Comparison of ENCODE assay signal across 8 cellular contexts in genomic region chr11:34105079-34105956, GRCh38. TPM values are rescaled to one million over a fixed set of nuclear protein-coding genes. Genes with fewer than 3 reads are reported as not detected.
DNase-seq lines count a peak whose midpoint lies in the region; ATAC-seq and TF ChIP-seq lines count a peak whose summit lies in the region.

NAT10 (plus strand) TSS chr11:34105629; CDS start chr11:34108226, 2,597 bp downstream.

- H3K36me3 ChIP-seq in SK-N-SH (replicated peaks in 1 of 2; ENCODE audit: control insufficient read depth in 1 of 2, insufficient read depth in 2 of 2, low read length in 1 of 2) (peaks cover 48 to 49% of the 10 kb centered on the region in 2 experiments), suprapubic skin (peaks cover 41% of the 10 kb centered on the region)

- H4K20me1 ChIP-seq in SK-N-SH (ENCODE audit: insufficient read depth) = no peaks in the 10 kb centered on the region

- H3K4me3 ChIP-seq in SK-N-SH (ENCODE audit: low read depth in 2 of 2, low read length in 1 of 2) = peak within 1 kb of the TSS; percentile 89 to 97
- H3K4me3 ChIP-seq in suprapubic skin = peak within 1 kb of the TSS; percentile 71

- H3K4me1 ChIP-seq in SK-N-SH (ENCODE audit: control insufficient read depth in 1 of 2, insufficient read depth in 2 of 2, low read depth in 1 of 2, low read length in 1 of 2) = peaks cover 13 to 19% of the 10 kb centered on the region in 2 experiments; a peak in 3 of 4 replicates
- peaks cover 27% of the 10 kb centered on the region for H3K4me1 ChIP-seq in suprapubic skin

- ATAC-seq in HG02588 (IDR thresholded peaks at IDR 0.05; ENCODE audit: unreplicated experiment) = peak; percentile 90

- peak within 1 kb of the TSS; percentile 88 for H3K9ac ChIP-seq in SK-N-SH

- H3K79me2 ChIP-seq in SK-N-SH (ENCODE audit: insufficient read depth) = peaks cover 36% of the 10 kb centered on the region

- H3K4me2 ChIP-seq in SK-N-SH = peak within 1 kb of the TSS; percentile 94

- TF ChIP-seq CTCF in GM10266 (IDR thresholded peaks at IDR 0.05; ENCODE audit: control insufficient read depth, insufficient read depth, low read depth, missing control alignments) (no peak), SK-N-SH (IDR thresholded peaks at IDR 0.05) (no peak; the same call in 1 of the 2 replicates), suprapubic skin (IDR thresholded peaks at IDR 0.05) (no peak)

- H3K27ac ChIP-seq in SK-N-SH (ENCODE audit: low read depth in 2 of 2, low read length in 1 of 2) (peak within 1 kb of the TSS; percentile 89 to 98), suprapubic skin (peak within 1 kb of the TSS; percentile 91)

- no peaks in the 10 kb centered on the region for H3K9me2 ChIP-seq in SK-N-SH

- TF ChIP-seq POLR2A in suprapubic skin (IDR thresholded peaks at IDR 0.05) = peak in 1 of 2 donors; percentile 90

- H2AFZ ChIP-seq in SK-N-SH (ENCODE audit: low read depth) = peak within 1 kb of the TSS; percentile 76

- CTCF ChIA-PET in SK-N-SH (lab: Yijun Ruan, JAX) = interaction anchor here (0.7 to 1.6 kb wide), 7 partner anchors 10 to 247 kb away, joined by 3 to 13 read pairs (median 3); no protein-coding TSS in a partner anchor

- TF ChIP-seq EP300 in SK-N-SH (IDR thresholded peaks at IDR 0.05; ENCODE audit: borderline replicate concordance in 1 of 2, low read depth in 1 of 2, low read length in 1 of 2) = no peak
- no peak for TF ChIP-seq EP300 in suprapubic skin (IDR thresholded peaks at IDR 0.05)

- no peaks in the 10 kb centered on the region for H3K27me3 ChIP-seq in SK-N-SH (ENCODE audit: insufficient read depth)
- no peaks in the 10 kb centered on the region for H3K27me3 ChIP-seq in suprapubic skin

- H3K9me3 ChIP-seq in SK-N-SH (no peaks in the 10 kb centered on the region), suprapubic skin (no peaks in the 10 kb centered on the region)

- WGBS in SK-N-SH (ENCODE audit: low lambda C conversion rate) = 2% methylated on average over 27 of the region's 55 CpGs
- 0% methylated on average over 44 of the region's 55 CpGs for WGBS in suprapubic skin

- TF ChIP-seq RAD21 in SK-N-SH (IDR thresholded peaks at IDR 0.05; ENCODE audit: low read length) = no peak

- POLR2A ChIA-PET in SK-N-SH (lab: Yijun Ruan, JAX) = interaction anchor here (0.6 to 1.7 kb wide), 7 partner anchors 14 to 69 kb away, joined by 3 to 16 read pairs (median 4); partner anchors contain the start of gene CAPRIN1

- DNase-seq in GM10266 (ENCODE audit: extremely low spot score) (peak; percentile 88), NCI-H1048 (lab: John Stamatoyannopoulos, UW) (peak; percentile 89), SK-N-SH (peak; percentile 85), germinal center (ENCODE audit: low spot score) (peak; percentile 95), nucleus accumbens (lab: John Stamatoyannopoulos, UW) (peak; percentile 28 to 97 (median 91)), suprapubic skin (ENCODE audit: low spot score in 2 of 2) (peak; percentile 98 to 99)
- peak; percentile 95 for DNase-seq in activated naive CD4-positive, alpha-beta T cell treated with anti-CD3 and anti-CD28 coated beads, Interleukin-2, amount 50 U/mL, for 16 hours

- peaks cover 44% of the 10 kb centered on the region for H3F3A ChIP-seq in SK-N-SH (replicated peaks; ENCODE audit: insufficient read depth)

TF ChIP-seq in SK-N-SH, 30 proteins besides CTCF, POLR2A, EP300 and RAD21 (continues in another document):
- TF ChIP-seq NRF1 (IDR thresholded peaks at IDR 0.05; ENCODE audit: low read depth, low read length) = peak; percentile 89
- TF ChIP-seq GABPA (IDR thresholded peaks at IDR 0.05; ENCODE audit: low read depth) = no peak
- TF ChIP-seq FOXJ3 (CRISPR knock-in tag; IDR thresholded peaks at IDR 0.05) = no peak
- peak; percentile 48; the same call in 1 of the 2 replicates for TF ChIP-seq RCOR1 (IDR thresholded peaks at IDR 0.05; ENCODE audit: low read length)
- TF ChIP-seq TAF1 (IDR thresholded peaks at IDR 0.05; ENCODE audit: borderline replicate concordance, low read depth, low read length) = peak; percentile 77; the same call in 1 of the 2 replicates
- peak; percentile 100 for TF ChIP-seq MXI1 (IDR thresholded peaks at IDR 0.05; ENCODE audit: low read depth, low read length)
- no peak for TF ChIP-seq IRF3 (IDR thresholded peaks at IDR 0.05; ENCODE audit: low read depth, low read length)
- TF ChIP-seq CHD2 (IDR thresholded peaks at IDR 0.05; ENCODE audit: low read length, partially characterized antibody) = peak; percentile 97
- TF ChIP-seq TCF12 (IDR thresholded peaks at IDR 0.05) = no peak
- peak; percentile 98 for TF ChIP-seq POLR2AphosphoS5 (IDR thresholded peaks at IDR 0.05; ENCODE audit: low read depth, low read length)
- TF ChIP-seq TEAD4 (IDR thresholded peaks at IDR 0.05; ENCODE audit: borderline replicate concordance, insufficient read depth) = no peak
- no peak for TF ChIP-seq USF2 (IDR thresholded peaks at IDR 0.05; ENCODE audit: borderline replicate concordance, low read depth, low read length)
- peak; percentile 54; the same call in 1 of the 2 replicates for TF ChIP-seq REST (IDR thresholded peaks at IDR 0.05; ENCODE audit: low read depth, low read length)
- peak; percentile 17; the same call in 1 of the 2 replicates for TF ChIP-seq FOSL2 (IDR thresholded peaks at IDR 0.05; ENCODE audit: borderline replicate concordance, low read depth)
- peak; percentile 26; the same call in 1 of the 2 replicates for TF ChIP-seq JUND (IDR thresholded peaks at IDR 0.05)
- no peak for TF ChIP-seq FOXM1 (IDR thresholded peaks at IDR 0.05; ENCODE audit: low read depth)
- peak; percentile 99 for TF ChIP-seq MAX (IDR thresholded peaks at IDR 0.05; ENCODE audit: low read depth)
- TF ChIP-seq RXRA (IDR thresholded peaks at IDR 0.05; ENCODE audit: borderline replicate concordance, low read depth) = no peak
- TF ChIP-seq MEF2A (IDR thresholded peaks at IDR 0.05; ENCODE audit: borderline replicate concordance, low read depth) = no peak
- 0 out of 2 replicates have a peak, but pooled peaks have one; percentile 10 for TF ChIP-seq YY1 (IDR thresholded peaks at IDR 0.05; ENCODE audit: low read depth)

RNA-seq across cellular contexts. Expression of gene NAT10, which starts in this region (rescaled TPM):
- polyA plus RNA-seq in SK-N-SH (2012; rRNA removed) = 31.0 and 38.4 TPM in 2 replicates
- 20.5 and 21.8 TPM in 2 replicates for polyA plus RNA-seq in SK-N-SH (2012; cell fraction: cytosol; rRNA removed)
- 66.1 and 70.6 TPM in 2 replicates for polyA plus RNA-seq in SK-N-SH (2012; cell fraction: nucleus; rRNA removed)
- 10 to 100 TPM; 41.2 to 59.8 (median 48.2) TPM for total RNA-seq in suprapubic skin

Comparison
In these comparisons a context has a peak if more than half of its experiments do, and no peak if none do; other contexts are left out.
1. Peak in every context shown above with its lines: DNase-seq, ATAC-seq, H3K4me3 ChIP-seq and H3K27ac ChIP-seq.